ENCODE assay signal across 1 cellular context in genomic region chr3:4722103-4722502, GRCh38.
TF ChIP-seq lines count a peak whose summit lies in the region.

No MANE protein-coding gene starts in this region.

TF ChIP-seq in A549, 52 proteins besides CTCF, POLR2A, EP300 and RAD21 (continued from another document):
- TF ChIP-seq, protein P1, sequence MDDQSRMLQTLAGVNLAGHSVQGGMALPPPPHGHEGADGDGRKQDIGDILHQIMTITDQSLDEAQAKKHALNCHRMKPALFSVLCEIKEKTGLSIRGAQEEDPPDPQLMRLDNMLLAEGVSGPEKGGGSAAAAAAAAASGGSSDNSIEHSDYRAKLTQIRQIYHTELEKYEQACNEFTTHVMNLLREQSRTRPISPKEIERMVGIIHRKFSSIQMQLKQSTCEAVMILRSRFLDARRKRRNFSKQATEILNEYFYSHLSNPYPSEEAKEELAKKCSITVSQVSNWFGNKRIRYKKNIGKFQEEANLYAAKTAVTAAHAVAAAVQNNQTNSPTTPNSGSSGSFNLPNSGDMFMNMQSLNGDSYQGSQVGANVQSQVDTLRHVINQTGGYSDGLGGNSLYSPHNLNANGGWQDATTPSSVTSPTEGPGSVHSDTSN (IDR thresholded peaks at IDR 0.05), result no peak
- no peak for TF ChIP-seq EHF (CRISPR knock-in tag; IDR thresholded peaks at IDR 0.05)
- TF ChIP-seq, protein P2, sequence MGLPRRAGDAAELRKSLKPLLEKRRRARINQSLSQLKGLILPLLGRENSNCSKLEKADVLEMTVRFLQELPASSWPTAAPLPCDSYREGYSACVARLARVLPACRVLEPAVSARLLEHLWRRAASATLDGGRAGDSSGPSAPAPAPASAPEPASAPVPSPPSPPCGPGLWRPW (IDR thresholded peaks at IDR 0.05), result no peak
- peak; percentile 94 for TF ChIP-seq SMC3 (IDR thresholded peaks at IDR 0.05)
- no peak for TF ChIP-seq HMGXB4 (CRISPR knock-in tag; IDR thresholded peaks at IDR 0.05; ENCODE audit: borderline replicate concordance)
- TF ChIP-seq ZC3H11A (IDR thresholded peaks at IDR 0.05), result no peak
- no peak for TF ChIP-seq BCL3 (IDR thresholded peaks at IDR 0.05)
- no peak for TF ChIP-seq MAZ (IDR thresholded peaks at IDR 0.05; ENCODE audit: borderline replicate concordance, low read depth, low read length)
